Comparison of ENCODE assay signal across 1 cellular context in the genomic region with DNA sequence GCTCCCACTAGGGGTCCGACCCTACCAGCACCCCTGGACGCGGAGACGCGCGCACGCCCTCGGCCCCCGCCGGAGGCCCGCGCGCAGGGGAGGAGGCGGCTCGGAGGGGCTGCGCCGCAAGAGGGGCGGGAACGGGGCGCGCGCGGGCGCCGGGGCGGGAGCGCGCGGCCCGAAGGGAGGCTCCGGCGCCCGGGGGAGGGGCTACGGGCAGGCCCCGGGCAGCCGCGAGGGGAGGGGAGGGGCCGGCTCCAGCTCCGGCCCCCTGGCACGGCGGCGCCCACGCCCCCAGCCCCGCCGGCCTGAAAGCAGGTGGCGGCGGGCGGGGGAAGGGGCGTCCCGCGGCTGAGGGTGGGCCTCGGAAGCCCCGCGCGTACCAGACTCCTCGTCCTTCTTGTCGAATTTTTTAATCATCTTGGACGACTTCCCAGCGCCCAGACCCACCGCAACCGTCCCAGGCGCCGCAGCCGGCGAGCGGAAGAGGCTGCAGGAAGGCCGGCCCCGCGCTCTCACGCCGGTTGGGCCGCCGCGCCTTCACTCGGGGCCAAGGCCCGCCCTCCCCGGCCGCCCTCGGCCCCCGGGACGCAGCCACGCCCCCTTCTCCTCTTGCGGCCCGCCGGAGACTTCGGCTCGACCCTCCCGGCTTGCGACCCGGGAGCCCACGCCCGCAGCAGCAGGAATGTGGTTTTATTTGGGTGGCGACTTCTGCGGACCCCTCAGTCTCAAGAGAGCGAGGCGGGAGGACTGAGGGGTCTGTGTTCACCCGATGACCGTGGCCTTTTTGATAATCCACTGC.
TF ChIP-seq lines count a peak whose summit lies in the region.

A gene with protein sequence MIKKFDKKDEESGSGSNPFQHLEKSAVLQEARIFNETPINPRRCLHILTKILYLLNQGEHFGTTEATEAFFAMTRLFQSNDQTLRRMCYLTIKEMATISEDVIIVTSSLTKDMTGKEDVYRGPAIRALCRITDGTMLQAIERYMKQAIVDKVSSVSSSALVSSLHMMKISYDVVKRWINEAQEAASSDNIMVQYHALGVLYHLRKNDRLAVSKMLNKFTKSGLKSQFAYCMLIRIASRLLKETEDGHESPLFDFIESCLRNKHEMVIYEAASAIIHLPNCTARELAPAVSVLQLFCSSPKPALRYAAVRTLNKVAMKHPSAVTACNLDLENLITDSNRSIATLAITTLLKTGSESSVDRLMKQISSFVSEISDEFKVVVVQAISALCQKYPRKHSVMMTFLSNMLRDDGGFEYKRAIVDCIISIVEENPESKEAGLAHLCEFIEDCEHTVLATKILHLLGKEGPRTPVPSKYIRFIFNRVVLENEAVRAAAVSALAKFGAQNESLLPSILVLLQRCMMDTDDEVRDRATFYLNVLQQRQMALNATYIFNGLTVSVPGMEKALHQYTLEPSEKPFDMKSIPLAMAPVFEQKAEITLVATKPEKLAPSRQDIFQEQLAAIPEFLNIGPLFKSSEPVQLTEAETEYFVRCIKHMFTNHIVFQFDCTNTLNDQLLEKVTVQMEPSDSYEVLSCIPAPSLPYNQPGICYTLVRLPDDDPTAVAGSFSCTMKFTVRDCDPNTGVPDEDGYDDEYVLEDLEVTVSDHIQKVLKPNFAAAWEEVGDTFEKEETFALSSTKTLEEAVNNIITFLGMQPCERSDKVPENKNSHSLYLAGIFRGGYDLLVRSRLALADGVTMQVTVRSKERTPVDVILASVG (minus strand): TSS at position 491 of the 793 bp plus-strand sequence. CDS start 80 bp downstream, at position 411.

TF ChIP-seq in K562, 482 proteins besides CTCF, POLR2A, EP300 and RAD21 (continued from another document and continues in another):
- TF ChIP-seq, protein P1, sequence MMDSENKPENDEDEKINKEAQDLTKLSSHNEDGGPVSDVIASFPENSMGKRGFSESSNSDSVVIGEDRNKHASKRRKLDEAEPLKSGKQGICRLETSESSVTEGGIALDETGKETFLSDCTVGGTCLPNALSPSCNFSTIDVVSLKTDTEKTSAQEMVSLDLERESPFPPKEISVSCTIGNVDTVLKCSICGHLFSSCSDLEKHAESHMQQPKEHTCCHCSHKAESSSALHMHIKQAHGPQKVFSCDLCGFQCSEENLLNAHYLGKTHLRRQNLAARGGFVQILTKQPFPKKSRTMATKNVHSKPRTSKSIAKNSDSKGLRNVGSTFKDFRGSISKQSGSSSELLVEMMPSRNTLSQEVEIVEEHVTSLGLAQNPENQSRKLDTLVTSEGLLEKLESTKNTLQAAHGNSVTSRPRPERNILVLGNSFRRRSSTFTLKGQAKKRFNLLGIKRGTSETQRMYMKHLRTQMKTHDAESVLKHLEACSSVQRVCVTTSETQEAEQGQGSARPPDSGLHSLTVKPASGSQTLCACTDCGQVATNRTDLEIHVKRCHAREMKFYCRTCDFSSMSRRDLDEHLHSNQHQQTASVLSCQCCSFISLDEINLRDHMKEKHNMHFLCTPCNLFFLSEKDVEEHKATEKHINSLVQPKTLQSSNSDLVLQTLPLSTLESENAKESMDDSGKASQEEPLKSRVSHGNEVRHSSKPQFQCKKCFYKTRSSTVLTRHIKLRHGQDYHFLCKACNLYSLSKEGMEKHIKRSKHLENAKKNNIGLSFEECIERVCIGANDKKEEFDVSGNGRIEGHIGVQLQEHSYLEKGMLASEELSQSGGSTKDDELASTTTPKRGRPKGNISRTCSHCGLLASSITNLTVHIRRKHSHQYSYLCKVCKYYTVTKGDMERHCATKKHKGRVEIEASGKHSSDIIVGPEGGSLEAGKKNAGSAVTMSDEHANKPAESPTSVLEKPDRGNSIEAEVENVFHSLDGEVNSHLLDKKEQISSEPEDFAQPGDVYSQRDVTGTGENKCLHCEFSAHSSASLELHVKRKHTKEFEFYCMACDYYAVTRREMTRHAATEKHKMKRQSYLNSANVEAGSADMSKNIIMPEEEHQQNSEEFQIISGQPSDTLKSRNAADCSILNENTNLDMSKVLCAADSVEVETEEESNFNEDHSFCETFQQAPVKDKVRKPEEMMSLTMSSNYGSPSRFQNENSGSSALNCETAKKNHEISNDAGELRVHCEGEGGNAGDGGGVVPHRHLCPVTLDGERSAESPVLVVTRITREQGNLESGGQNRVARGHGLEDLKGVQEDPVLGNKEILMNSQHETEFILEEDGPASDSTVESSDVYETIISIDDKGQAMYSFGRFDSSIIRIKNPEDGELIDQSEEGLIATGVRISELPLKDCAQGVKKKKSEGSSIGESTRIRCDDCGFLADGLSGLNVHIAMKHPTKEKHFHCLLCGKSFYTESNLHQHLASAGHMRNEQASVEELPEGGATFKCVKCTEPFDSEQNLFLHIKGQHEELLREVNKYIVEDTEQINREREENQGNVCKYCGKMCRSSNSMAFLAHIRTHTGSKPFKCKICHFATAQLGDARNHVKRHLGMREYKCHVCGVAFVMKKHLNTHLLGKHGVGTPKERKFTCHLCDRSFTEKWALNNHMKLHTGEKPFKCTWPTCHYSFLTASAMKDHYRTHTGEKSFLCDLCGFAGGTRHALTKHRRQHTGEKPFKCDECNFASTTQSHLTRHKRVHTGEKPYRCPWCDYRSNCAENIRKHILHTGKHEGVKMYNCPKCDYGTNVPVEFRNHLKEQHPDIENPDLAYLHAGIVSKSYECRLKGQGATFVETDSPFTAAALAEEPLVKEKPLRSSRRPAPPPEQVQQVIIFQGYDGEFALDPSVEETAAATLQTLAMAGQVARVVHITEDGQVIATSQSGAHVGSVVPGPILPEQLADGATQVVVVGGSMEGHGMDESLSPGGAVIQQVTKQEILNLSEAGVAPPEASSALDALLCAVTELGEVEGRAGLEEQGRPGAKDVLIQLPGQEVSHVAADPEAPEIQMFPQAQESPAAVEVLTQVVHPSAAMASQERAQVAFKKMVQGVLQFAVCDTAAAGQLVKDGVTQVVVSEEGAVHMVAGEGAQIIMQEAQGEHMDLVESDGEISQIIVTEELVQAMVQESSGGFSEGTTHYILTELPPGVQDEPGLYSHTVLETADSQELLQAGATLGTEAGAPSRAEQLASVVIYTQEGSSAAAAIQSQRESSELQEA (IDR thresholded peaks at IDR 0.05; ENCODE audit: low read depth) = no peak
- TF ChIP-seq, protein P2, sequence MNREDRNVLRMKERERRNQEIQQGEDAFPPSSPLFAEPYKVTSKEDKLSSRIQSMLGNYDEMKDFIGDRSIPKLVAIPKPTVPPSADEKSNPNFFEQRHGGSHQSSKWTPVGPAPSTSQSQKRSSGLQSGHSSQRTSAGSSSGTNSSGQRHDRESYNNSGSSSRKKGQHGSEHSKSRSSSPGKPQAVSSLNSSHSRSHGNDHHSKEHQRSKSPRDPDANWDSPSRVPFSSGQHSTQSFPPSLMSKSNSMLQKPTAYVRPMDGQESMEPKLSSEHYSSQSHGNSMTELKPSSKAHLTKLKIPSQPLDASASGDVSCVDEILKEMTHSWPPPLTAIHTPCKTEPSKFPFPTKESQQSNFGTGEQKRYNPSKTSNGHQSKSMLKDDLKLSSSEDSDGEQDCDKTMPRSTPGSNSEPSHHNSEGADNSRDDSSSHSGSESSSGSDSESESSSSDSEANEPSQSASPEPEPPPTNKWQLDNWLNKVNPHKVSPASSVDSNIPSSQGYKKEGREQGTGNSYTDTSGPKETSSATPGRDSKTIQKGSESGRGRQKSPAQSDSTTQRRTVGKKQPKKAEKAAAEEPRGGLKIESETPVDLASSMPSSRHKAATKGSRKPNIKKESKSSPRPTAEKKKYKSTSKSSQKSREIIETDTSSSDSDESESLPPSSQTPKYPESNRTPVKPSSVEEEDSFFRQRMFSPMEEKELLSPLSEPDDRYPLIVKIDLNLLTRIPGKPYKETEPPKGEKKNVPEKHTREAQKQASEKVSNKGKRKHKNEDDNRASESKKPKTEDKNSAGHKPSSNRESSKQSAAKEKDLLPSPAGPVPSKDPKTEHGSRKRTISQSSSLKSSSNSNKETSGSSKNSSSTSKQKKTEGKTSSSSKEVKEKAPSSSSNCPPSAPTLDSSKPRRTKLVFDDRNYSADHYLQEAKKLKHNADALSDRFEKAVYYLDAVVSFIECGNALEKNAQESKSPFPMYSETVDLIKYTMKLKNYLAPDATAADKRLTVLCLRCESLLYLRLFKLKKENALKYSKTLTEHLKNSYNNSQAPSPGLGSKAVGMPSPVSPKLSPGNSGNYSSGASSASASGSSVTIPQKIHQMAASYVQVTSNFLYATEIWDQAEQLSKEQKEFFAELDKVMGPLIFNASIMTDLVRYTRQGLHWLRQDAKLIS (CRISPR knock-in tag; IDR thresholded peaks at IDR 0.05) = no peak
- peak; percentile 76; the same call in 1 of the 2 replicates for TF ChIP-seq ERF (CRISPR knock-in tag; IDR thresholded peaks at IDR 0.05)
- peak; percentile 89 for TF ChIP-seq KDM5B (IDR thresholded peaks at IDR 0.05; ENCODE audit: insufficient replicate concordance, low read depth, low read length)
- peak; percentile 93 for TF ChIP-seq GABPB1 (CRISPR knock-in tag; IDR thresholded peaks at IDR 0.05)
- no peak for TF ChIP-seq KLF16 (IDR thresholded peaks at IDR 0.05)
- TF ChIP-seq NELFE (IDR thresholded peaks at IDR 0.05; ENCODE audit: insufficient read depth, insufficient read length) = no peak
- no peak for TF ChIP-seq FOXK1 (CRISPR knock-in tag; IDR thresholded peaks at IDR 0.05; ENCODE audit: borderline replicate concordance)
- no peak for TF ChIP-seq HNRNPK (IDR thresholded peaks at IDR 0.05; ENCODE audit: low read depth, low read length, poor library complexity, severe bottlenecking)
- 0 out of 2 replicates have a peak, but pooled peaks have one; percentile 55 for TF ChIP-seq ZNF583 (CRISPR knock-in tag; IDR thresholded peaks at IDR 0.05)
- TF ChIP-seq ZNF408 (CRISPR knock-in tag; IDR thresholded peaks at IDR 0.05; ENCODE audit: low read depth) = no peak
- TF ChIP-seq, protein P3, sequence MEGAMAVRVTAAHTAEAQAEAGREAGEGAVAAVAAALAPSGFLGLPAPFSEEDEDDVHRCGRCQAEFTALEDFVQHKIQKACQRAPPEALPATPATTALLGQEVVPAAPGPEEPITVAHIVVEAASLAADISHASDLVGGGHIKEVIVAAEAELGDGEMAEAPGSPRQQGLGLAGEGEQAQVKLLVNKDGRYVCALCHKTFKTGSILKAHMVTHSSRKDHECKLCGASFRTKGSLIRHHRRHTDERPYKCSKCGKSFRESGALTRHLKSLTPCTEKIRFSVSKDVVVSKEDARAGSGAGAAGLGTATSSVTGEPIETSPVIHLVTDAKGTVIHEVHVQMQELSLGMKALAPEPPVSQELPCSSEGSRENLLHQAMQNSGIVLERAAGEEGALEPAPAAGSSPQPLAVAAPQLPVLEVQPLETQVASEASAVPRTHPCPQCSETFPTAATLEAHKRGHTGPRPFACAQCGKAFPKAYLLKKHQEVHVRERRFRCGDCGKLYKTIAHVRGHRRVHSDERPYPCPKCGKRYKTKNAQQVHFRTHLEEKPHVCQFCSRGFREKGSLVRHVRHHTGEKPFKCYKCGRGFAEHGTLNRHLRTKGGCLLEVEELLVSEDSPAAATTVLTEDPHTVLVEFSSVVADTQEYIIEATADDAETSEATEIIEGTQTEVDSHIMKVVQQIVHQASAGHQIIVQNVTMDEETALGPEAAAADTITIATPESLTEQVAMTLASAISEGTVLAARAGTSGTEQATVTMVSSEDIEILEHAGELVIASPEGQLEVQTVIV (CRISPR knock-in tag; IDR thresholded peaks at IDR 0.05; ENCODE audit: borderline replicate concordance) = no peak
- TF ChIP-seq ZNF77 (CRISPR knock-in tag; IDR thresholded peaks at IDR 0.05) = no peak
- no peak for TF ChIP-seq TAF15 (IDR thresholded peaks at IDR 0.05; ENCODE audit: low read depth, low read length)
- no peak for TF ChIP-seq LARP7 (IDR thresholded peaks at IDR 0.05)
- TF ChIP-seq, protein P4, sequence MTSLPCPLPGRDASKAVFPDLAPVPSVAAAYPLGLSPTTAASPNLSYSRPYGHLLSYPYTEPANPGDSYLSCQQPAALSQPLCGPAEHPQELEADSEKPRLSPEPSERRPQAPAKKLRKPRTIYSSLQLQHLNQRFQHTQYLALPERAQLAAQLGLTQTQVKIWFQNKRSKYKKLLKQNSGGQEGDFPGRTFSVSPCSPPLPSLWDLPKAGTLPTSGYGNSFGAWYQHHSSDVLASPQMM (CRISPR knock-in tag; IDR thresholded peaks at IDR 0.05) = no peak
- TF ChIP-seq, protein P5, sequence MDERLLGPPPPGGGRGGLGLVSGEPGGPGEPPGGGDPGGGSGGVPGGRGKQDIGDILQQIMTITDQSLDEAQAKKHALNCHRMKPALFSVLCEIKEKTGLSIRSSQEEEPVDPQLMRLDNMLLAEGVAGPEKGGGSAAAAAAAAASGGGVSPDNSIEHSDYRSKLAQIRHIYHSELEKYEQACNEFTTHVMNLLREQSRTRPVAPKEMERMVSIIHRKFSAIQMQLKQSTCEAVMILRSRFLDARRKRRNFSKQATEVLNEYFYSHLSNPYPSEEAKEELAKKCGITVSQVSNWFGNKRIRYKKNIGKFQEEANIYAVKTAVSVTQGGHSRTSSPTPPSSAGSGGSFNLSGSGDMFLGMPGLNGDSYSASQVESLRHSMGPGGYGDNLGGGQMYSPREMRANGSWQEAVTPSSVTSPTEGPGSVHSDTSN (CRISPR knock-in tag; IDR thresholded peaks at IDR 0.05; ENCODE audit: low read depth) = peak; percentile 71; the same call in 1 of the 2 replicates
- TF ChIP-seq, protein P5 (tag; conservative IDR thresholded peaks at IDR 0.05; ENCODE audit: low read depth) = no peak; the same call in 1 of the 2 replicates
- no peak for TF ChIP-seq MEF2D (tag; conservative IDR thresholded peaks at IDR 0.05; ENCODE audit: low read depth)
- TF ChIP-seq RBM34 (IDR thresholded peaks at IDR 0.05; ENCODE audit: borderline replicate concordance, insufficient read depth, low read length) = 0 out of 2 replicates have a peak, but pooled peaks have one; percentile 54
- TF ChIP-seq, protein P6, sequence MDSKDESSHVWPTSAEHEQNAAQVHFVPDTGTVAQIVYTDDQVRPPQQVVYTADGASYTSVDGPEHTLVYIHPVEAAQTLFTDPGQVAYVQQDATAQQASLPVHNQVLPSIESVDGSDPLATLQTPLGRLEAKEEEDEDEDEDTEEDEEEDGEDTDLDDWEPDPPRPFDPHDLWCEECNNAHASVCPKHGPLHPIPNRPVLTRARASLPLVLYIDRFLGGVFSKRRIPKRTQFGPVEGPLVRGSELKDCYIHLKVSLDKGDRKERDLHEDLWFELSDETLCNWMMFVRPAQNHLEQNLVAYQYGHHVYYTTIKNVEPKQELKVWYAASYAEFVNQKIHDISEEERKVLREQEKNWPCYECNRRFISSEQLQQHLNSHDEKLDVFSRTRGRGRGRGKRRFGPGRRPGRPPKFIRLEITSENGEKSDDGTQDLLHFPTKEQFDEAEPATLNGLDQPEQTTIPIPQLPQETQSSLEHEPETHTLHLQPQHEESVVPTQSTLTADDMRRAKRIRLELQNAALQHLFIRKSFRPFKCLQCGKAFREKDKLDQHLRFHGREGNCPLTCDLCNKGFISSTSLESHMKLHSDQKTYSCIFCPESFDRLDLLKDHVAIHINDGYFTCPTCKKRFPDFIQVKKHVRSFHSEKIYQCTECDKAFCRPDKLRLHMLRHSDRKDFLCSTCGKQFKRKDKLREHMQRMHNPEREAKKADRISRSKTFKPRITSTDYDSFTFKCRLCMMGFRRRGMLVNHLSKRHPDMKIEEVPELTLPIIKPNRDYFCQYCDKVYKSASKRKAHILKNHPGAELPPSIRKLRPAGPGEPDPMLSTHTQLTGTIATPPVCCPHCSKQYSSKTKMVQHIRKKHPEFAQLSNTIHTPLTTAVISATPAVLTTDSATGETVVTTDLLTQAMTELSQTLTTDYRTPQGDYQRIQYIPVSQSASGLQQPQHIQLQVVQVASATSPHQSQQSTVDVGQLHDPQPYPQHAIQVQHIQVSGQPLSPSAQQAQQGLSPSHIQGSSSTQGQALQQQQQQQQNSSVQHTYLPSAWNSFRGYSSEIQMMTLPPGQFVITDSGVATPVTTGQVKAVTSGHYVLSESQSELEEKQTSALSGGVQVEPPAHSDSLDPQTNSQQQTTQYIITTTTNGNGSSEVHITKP (IDR thresholded peaks at IDR 0.05; ENCODE audit: partially characterized antibody) = no peak
- TF ChIP-seq TARDBP (IDR thresholded peaks at IDR 0.05) = no peak
